Comparison of ENCODE assay signal across 19 cellular contexts in the genomic region with DNA sequence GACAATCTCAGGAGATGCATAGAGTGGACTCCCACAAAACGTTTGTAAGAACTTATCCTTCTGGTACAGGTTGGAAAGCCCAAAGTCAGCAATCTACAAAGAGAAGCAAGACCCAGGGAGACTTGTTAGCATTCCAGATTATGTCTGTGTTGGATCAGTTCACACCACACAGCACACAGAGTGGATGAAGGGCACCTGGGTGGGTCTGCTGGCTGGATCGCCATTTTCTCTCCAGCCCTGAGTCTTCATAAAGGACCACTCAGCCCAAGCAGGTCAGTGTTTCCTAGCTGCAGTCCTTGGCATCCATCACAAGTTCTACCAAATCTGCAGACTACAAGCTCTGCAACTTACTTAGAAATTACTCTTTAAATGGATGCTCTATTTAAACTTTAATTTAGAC.
DNase-seq lines count a peak whose midpoint lies in the region; ATAC-seq and TF ChIP-seq lines count a peak whose summit lies in the region.
"Had no signal": no experiment of that assay in that cellular context is flagged by ENCODE, and none has a peak within 500 bp of the region (broad histone marks: within the 10 kb centered on the region; RNA-seq: fewer than 3 reads in every experiment).

No MANE protein-coding gene starts in this region.

- no peak for TF ChIP-seq CTCF in OCI-LY3 (IDR thresholded peaks at IDR 0.05; ENCODE audit: low read depth, low read length)
- no peak for TF ChIP-seq CTCF in chondrocyte (IDR thresholded peaks at IDR 0.05)
- no peak for TF ChIP-seq CTCF in lower lobe of right lung (IDR thresholded peaks at IDR 0.05)
- no peak for TF ChIP-seq CTCF in thoracic aorta (IDR thresholded peaks at IDR 0.05)

- peak overlapping the region; percentile 68 for H3K4me2 ChIP-seq in OCI-LY3 (ENCODE audit: low read length)

- ATAC-seq in lower lobe of right lung, result no peak
- ATAC-seq in thoracic aorta (ENCODE audit: insufficient number of reproducible peaks, low FRiP score, low read depth), result no peak
- ATAC-seq in HG02840 (IDR thresholded peaks at IDR 0.05; ENCODE audit: low FRiP score, unreplicated experiment), result no peak
- no peak for ATAC-seq in effector memory CD8-positive, alpha-beta T cell (replicated peaks)

- H3K36me3 ChIP-seq in OCI-LY3 (replicated peaks; ENCODE audit: low read depth, low read length) (no peaks in the 10 kb centered on the region), lower lobe of right lung (peaks cover 25% of the 10 kb centered on the region), thoracic aorta (peaks cover 15% of the 10 kb centered on the region)
- H3K36me3 ChIP-seq: MG63 had no signal

- peak overlapping the region; percentile 27 for H3K9ac ChIP-seq in OCI-LY3 (ENCODE audit: low read length)

- no peak for DNase-seq in chondrocyte (ENCODE audit: low spot score)
- no peak for DNase-seq in lower lobe of right lung
- DNase-seq in thoracic aorta (ENCODE audit: low spot score), result no peak
- DNase-seq in effector memory CD8-positive, alpha-beta T cell, result no peak
- DNase-seq in substantia nigra (lab: John Stamatoyannopoulos, UW), result no peak
- DNase-seq: ACHN, C1 segment of cervical spinal cord, DND-41, HCEC 1CT, Kasumi-1, MG63, NCI-H1048, NCI-H1436, NCI-H1930, NCI-H345, NCI-H524 treated with DMSO at 0.1 percent for 48 hours, SJCRH30 had no signal

- H3K27me3 Mint-ChIP-seq in chondrocyte (ENCODE audit: low read depth), result no peaks in the 10 kb centered on the region
- H3K27me3 Mint-ChIP-seq in effector memory CD8-positive, alpha-beta T cell, result peaks cover 0 to 31% of the 10 kb centered on the region in 2 donors

- H3K79me2 ChIP-seq in OCI-LY3 (ENCODE audit: low read length), result no peaks in the 10 kb centered on the region

- H3K9me3 Mint-ChIP-seq in chondrocyte (ENCODE audit: low read depth), result no peaks in the 10 kb centered on the region
- no peaks in the 10 kb centered on the region for H3K9me3 Mint-ChIP-seq in effector memory CD8-positive, alpha-beta T cell

- H3K4me1 Mint-ChIP-seq in chondrocyte (ENCODE audit: low read depth), result peaks cover 75% of the 10 kb centered on the region
- no peaks in the 10 kb centered on the region for H3K4me1 Mint-ChIP-seq in effector memory CD8-positive, alpha-beta T cell (ENCODE audit: low read depth in 2 of 2)

- no peaks in the 10 kb centered on the region for H4K20me1 ChIP-seq in OCI-LY3 (ENCODE audit: insufficient read depth, low read length)

- H3K27me3 ChIP-seq in OCI-LY3 (ENCODE audit: low read depth, low read length) (peaks cover 36% of the 10 kb centered on the region), lower lobe of right lung (ENCODE audit: low read depth) (no peaks in the 10 kb centered on the region), thoracic aorta (replicated peaks; ENCODE audit: insufficient read depth) (no peaks in the 10 kb centered on the region)
- H3K27me3 ChIP-seq: MG63, SJCRH30 had no signal

- H3K4me3 ChIP-seq in OCI-LY3 (ENCODE audit: low read length) (peak overlapping the region; percentile 35), lower lobe of right lung (no peak overlapping the region), thoracic aorta (no peak overlapping the region)
- H3K4me3 ChIP-seq: MG63, SJCRH30 had no signal

- peaks cover 68% of the 10 kb centered on the region for H3K4me1 ChIP-seq in OCI-LY3 (ENCODE audit: low read length)
- peaks cover 22% of the 10 kb centered on the region for H3K4me1 ChIP-seq in lower lobe of right lung
- H3K4me1 ChIP-seq in thoracic aorta (ENCODE audit: control insufficient read depth in 1 of 2, low read depth in 2 of 2), result peaks cover 23 to 59% of the 10 kb centered on the region in 2 donors

- no peak overlapping the region for H2AFZ ChIP-seq in OCI-LY3 (ENCODE audit: low read depth, low read length)

- H3K9me3 ChIP-seq in OCI-LY3 (ENCODE audit: insufficient read depth, low read length) (no peaks in the 10 kb centered on the region; the same call in 1 of the 2 replicates), lower lobe of right lung (no peaks in the 10 kb centered on the region), thoracic aorta (no peaks in the 10 kb centered on the region)
- H3K9me3 ChIP-seq: MG63, SJCRH30 had no signal

- peaks cover 54% of the 10 kb centered on the region for H3K36me3 Mint-ChIP-seq in chondrocyte (ENCODE audit: low read depth)
- no peaks in the 10 kb centered on the region for H3K36me3 Mint-ChIP-seq in effector memory CD8-positive, alpha-beta T cell (ENCODE audit: insufficient read depth)

- intact Hi-C loops in lower lobe of right lung (cut with DNase I), result no loop called here

- H3K27ac Mint-ChIP-seq in chondrocyte (ENCODE audit: unreplicated experiment), result peak overlapping the region; percentile 82
- no peak overlapping the region for H3K27ac Mint-ChIP-seq in effector memory CD8-positive, alpha-beta T cell

- no peak overlapping the region for H3K4me3 Mint-ChIP-seq in chondrocyte (ENCODE audit: unreplicated experiment)
- H3K4me3 Mint-ChIP-seq in effector memory CD8-positive, alpha-beta T cell, result no peak overlapping the region

- H3K27ac ChIP-seq in OCI-LY3 (ENCODE audit: low read length), result peak overlapping the region; percentile 29
- H3K27ac ChIP-seq in lower lobe of right lung, result peak overlapping the region; percentile 2
- peak overlapping the region; percentile 26 to 61 for H3K27ac ChIP-seq in thoracic aorta
- H3K27ac ChIP-seq in substantia nigra (ENCODE audit: low read depth, low read length, poor library complexity, severe bottlenecking), result no peak overlapping the region
- H3K27ac ChIP-seq: SJCRH30 had no signal
